ENCODE assay signal across 14 cellular contexts in genomic region chr10:7354330-7355047, GRCh38. TPM values are rescaled to one million over a fixed set of nuclear protein-coding genes. Genes with fewer than 3 reads are reported as not detected.
DNase-seq lines count a peak whose midpoint lies in the region; ATAC-seq, FAIRE-seq and TF ChIP-seq lines count a peak whose summit lies in the region.
"Had no signal": no experiment of that assay in that cellular context is flagged by ENCODE, and none has a peak within 500 bp of the region (broad histone marks: within the 10 kb centered on the region; RNA-seq: fewer than 3 reads in every experiment).

No MANE protein-coding gene starts in this region.

- H3K27ac Mint-ChIP-seq in astrocyte (ENCODE audit: unreplicated experiment), result peak overlapping the region; percentile 37

- DNase-seq in EH (ENCODE audit: low read depth) (peak; percentile 10), HT-29 (ENCODE audit: low spot score) (peak; percentile 11), astrocyte (ENCODE audit: low read depth) (peak; percentile 69), kidney tubule cell (ENCODE audit: low spot score) (peak; percentile 80), middle frontal gyrus (ENCODE audit: extremely low spot score, low spot score) (no peak)
- DNase-seq in activated CD8-positive, alpha-beta memory T cell treated with anti-CD3 and anti-CD28 coated beads, Interleukin-2, amount 50 U/mL, for 4 hours, result no peak
- DNase-seq: DMS153; effector CD8-positive, alpha-beta T cell; NCI-H2029 treated with DMSO at 0.1 percent for 48 hours; PC-9; stimulated activated CD8-positive, alpha-beta memory T cell treated with anti-CD3 and anti-CD28 coated beads, Interleukin-4, amount 100 ng/mL, for 48 hours had no signal

- H3K27ac ChIP-seq in astrocyte (ENCODE audit: low read depth, low read length), result no peak overlapping the region
- H3K27ac ChIP-seq: PC-9 had no signal

- no peaks in the 10 kb centered on the region for H3K27me3 ChIP-seq in astrocyte (ENCODE audit: insufficient read depth, low read length)

- H3K4me1 Mint-ChIP-seq in astrocyte (ENCODE audit: low read depth, unreplicated experiment), result peaks cover 12% of the 10 kb centered on the region

- no peak overlapping the region for H3K9ac ChIP-seq in astrocyte (ENCODE audit: low read length)

- TF ChIP-seq CTCF in astrocyte (IDR thresholded peaks at IDR 0.05; ENCODE audit: insufficient read depth, low read depth, low read length), result no peak

- H3K4me2 ChIP-seq in astrocyte (ENCODE audit: low read length), result no peak overlapping the region
- H3K4me2 ChIP-seq: PC-9 had no signal

- no peaks in the 10 kb centered on the region for H4K20me1 ChIP-seq in astrocyte (ENCODE audit: insufficient read depth, low read length)

- ATAC-seq in HG03439 (IDR thresholded peaks at IDR 0.05; ENCODE audit: unreplicated experiment) (no peak), HG03342 (IDR thresholded peaks at IDR 0.05; ENCODE audit: unreplicated experiment) (no peak)

- H3K27me3 Mint-ChIP-seq in astrocyte (ENCODE audit: low read depth, unreplicated experiment), result no peaks in the 10 kb centered on the region
- H3K27me3 Mint-ChIP-seq: natural killer cell treated with Interleukin-12 subunit alpha and Interleukin-12 subunit beta and Interleukin-15 and Interleukin-18, amount 100 ng/mL, for 72 hours had no signal

- H3K4me3 ChIP-seq in astrocyte (ENCODE audit: insufficient read depth, low read depth, low read length), result no peak overlapping the region
- H3K4me3 ChIP-seq: PC-9 had no signal

- no peaks in the 10 kb centered on the region for H3K79me2 ChIP-seq in astrocyte (ENCODE audit: insufficient read depth, low read length)

- peaks cover 9% of the 10 kb centered on the region for H3K36me3 Mint-ChIP-seq in astrocyte (ENCODE audit: low read depth, unreplicated experiment)

- H3K9me3 Mint-ChIP-seq in astrocyte (ENCODE audit: unreplicated experiment), result peaks cover 6% of the 10 kb centered on the region

- no peaks in the 10 kb centered on the region for H3K36me3 ChIP-seq in astrocyte (ENCODE audit: insufficient read depth, low read length)

- H3K4me1 ChIP-seq in astrocyte (ENCODE audit: insufficient read depth, low read length), result no peaks in the 10 kb centered on the region

- no peak for FAIRE-seq in astrocyte (lab: Jason Lieb, UNC)

- no peak overlapping the region for H2AFZ ChIP-seq in astrocyte (ENCODE audit: low read depth, low read length)
- H2AFZ ChIP-seq: PC-9 had no signal

- H3K4me3 Mint-ChIP-seq in astrocyte (ENCODE audit: unreplicated experiment), result no peak overlapping the region
- H3K4me3 Mint-ChIP-seq: natural killer cell treated with Interleukin-12 subunit alpha and Interleukin-12 subunit beta and Interleukin-15 and Interleukin-18, amount 100 ng/mL, for 72 hours had no signal

- H3K9me3 ChIP-seq in astrocyte (ENCODE audit: insufficient read depth, low read depth, low read length), result peaks cover 3% of the 10 kb centered on the region

RNA-seq across cellular contexts. Expression of gene SFMBT2, which starts 56.3 kb away (rescaled TPM):
- total RNA-seq in HT-29 (2014; rRNA removed; shearing (Covaris generic)), result 0.03 TPM in 1 of 2 replicates, not detected in the other
- total RNA-seq in astrocyte, result 3.9 and 5.0 TPM in 2 replicates

Comparison
In these comparisons a context has a peak if more than half of its experiments do, and no peak if none do; other contexts are left out.
1. DNase-seq: peak in EH (single experiment), HT-29 (single experiment), astrocyte (single experiment) and kidney tubule cell (single experiment); none in activated CD8-positive, alpha-beta memory T cell treated with anti-CD3 and anti-CD28 coated beads, Interleukin-2, amount 50 U/mL, for 4 hours (single experiment) and middle frontal gyrus (single experiment).